In the genomic region with DNA sequence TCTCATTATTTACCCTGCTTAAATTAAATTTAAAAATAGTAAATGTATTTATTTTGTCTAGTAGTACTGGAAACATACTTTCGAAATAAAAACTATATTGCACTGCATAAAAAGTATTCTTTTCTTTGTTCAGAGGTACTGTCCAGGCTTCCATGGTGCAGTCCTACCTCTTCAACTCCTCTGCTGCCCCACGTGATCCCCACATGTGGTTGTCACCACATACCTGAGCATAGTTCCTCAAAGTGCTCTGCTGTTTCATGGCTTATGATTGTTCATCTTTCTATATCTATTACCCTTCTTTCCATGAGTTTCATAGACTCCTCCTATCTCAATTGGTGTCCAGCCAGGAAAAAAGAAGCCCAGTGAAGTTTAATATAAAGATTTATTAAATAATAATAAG, we compare ENCODE assay signal across 27 cellular contexts.
DNase-seq lines count a peak whose midpoint lies in the region; ATAC-seq, FAIRE-seq and TF ChIP-seq lines count a peak whose summit lies in the region.
"Had no signal": no experiment of that assay in that cellular context is flagged by ENCODE, and none has a peak within 500 bp of the region (broad histone marks: within the 10 kb centered on the region; RNA-seq: fewer than 3 reads in every experiment).

No MANE protein-coding gene starts in this region.

- H3K4me3 ChIP-seq in CD8-positive, alpha-beta T cell (ENCODE audit: low read depth, low read length), result no peak overlapping the region
- H3K4me3 ChIP-seq in GM12878, result no peak overlapping the region
- H3K4me3 ChIP-seq in sigmoid colon, result no peak overlapping the region
- H3K4me3 ChIP-seq: BLaER1 treated with 17β-estradiol and CSF1 and Interleukin-3, amounts not matched to agents 10 nM and 100 nM; body of pancreas; dorsolateral prefrontal cortex; gastrocnemius medialis; lung; neural progenitor cell; right atrium auricular region; testis had no signal

- TF ChIP-seq EP300 in GM12878 (IDR thresholded peaks at IDR 0.05; ENCODE audit: borderline replicate concordance in 1 of 2, control insufficient read depth in 1 of 2, low read depth in 2 of 2, low read length in 2 of 2) (no peak), sigmoid colon (IDR thresholded peaks at IDR 0.05) (no peak)

- DNase-seq in activated T-cell treated with anti-CD3 and anti-CD28 coated beads, Interleukin-2, amount 50 U/mL, for 4 hours, result no peak
- no peak for DNase-seq in activated T-cell treated with anti-CD3 and anti-CD28 coated beads, Interleukin-2, amount 50 U/mL, for 48 hours
- DNase-seq in CD8-positive, alpha-beta T cell, result no peak
- DNase-seq in T-helper 17 cell, result no peak
- no peak for DNase-seq in GM12878 (ENCODE audit: low read depth, low spot score)
- DNase-seq in sigmoid colon, result no peak
- DNase-seq: activated CD4-positive, alpha-beta T cell treated with anti-CD3 and anti-CD28 coated beads for 1 hour; body of pancreas; DND-41; dorsolateral prefrontal cortex; gastrocnemius medialis; NCI-H1048; NCI-H1694 treated with DMSO at 0.1 percent for 48 hours; NCI-H2171 treated with DMSO at 0.1 percent for 48 hours; NCI-H526; SIG-M5; stimulated activated CD4-positive, alpha-beta T cell treated with anti-CD3 and anti-CD28 coated beads, Interleukin-4, amount 100 ng/mL, for 24 hours; stimulated activated naive B cell treated with anti-CD40 and anti-IgM and Interleukin-4, amounts not matched to agents 10 μg/mL and 1 μg/mL and 100 μg/mL, for 72 hours; testis had no signal

- TF ChIP-seq POLR2A in GM12878 (IDR thresholded peaks at IDR 0.05; ENCODE audit: low read depth, low read length) (no peak), sigmoid colon (IDR thresholded peaks at IDR 0.05) (no peak)

- H3K9me3 Mint-ChIP-seq in activated T-cell treated with anti-CD3 and anti-CD28 coated beads, Interleukin-2, amount 50 U/mL, for 4 hours, result no peaks in the 10 kb centered on the region
- no peaks in the 10 kb centered on the region for H3K9me3 Mint-ChIP-seq in CD8-positive, alpha-beta T cell
- H3K9me3 Mint-ChIP-seq in stimulated activated memory B cell treated with anti-CD40 and anti-IgM and Interleukin-4, amounts not matched to agents 10 μg/mL and 1 μg/mL and 100 μg/mL, for 72 hours, result no peaks in the 10 kb centered on the region
- H3K9me3 Mint-ChIP-seq: neural progenitor cell; stimulated activated naive B cell treated with anti-CD40 and anti-IgM and Interleukin-4, amounts not matched to agents 10 μg/mL and 1 μg/mL and 100 μg/mL, for 72 hours had no signal

- SMC1A ChIA-PET in GM12878 (lab: Charles Lee; ENCODE audit: uncharacterized antibody, unreplicated experiment), result interaction anchor here (1.4 kb wide), 1 partner anchor 13 kb away, joined by 5 read pairs; no protein-coding TSS in a partner anchor

- no peaks in the 10 kb centered on the region for H3K36me3 Mint-ChIP-seq in activated T-cell treated with anti-CD3 and anti-CD28 coated beads, Interleukin-2, amount 50 U/mL, for 4 hours (ENCODE audit: insufficient read depth)
- no peaks in the 10 kb centered on the region for H3K36me3 Mint-ChIP-seq in CD8-positive, alpha-beta T cell
- peaks cover 3% of the 10 kb centered on the region for H3K36me3 Mint-ChIP-seq in T-helper 17 cell (ENCODE audit: low read depth)
- no peaks in the 10 kb centered on the region for H3K36me3 Mint-ChIP-seq in stimulated activated memory B cell treated with anti-CD40 and anti-IgM and Interleukin-4, amounts not matched to agents 10 μg/mL and 1 μg/mL and 100 μg/mL, for 72 hours
- H3K36me3 Mint-ChIP-seq: neural progenitor cell; stimulated activated naive B cell treated with anti-CD40 and anti-IgM and Interleukin-4, amounts not matched to agents 10 μg/mL and 1 μg/mL and 100 μg/mL, for 72 hours had no signal

- intact Hi-C loops in CD8-positive, alpha-beta T cell (cut with DNase I, micrococcal nuclease), result loop anchor here in 1 of 2 experiments (5.0 to 10.0 kb wide), 2 partner anchors 566 to 864 kb away; no protein-coding TSS in a partner anchor
- intact Hi-C loops in GM12878 (cut with micrococcal nuclease; ENCODE audit: unreplicated experiment), result no loop called here
- intact Hi-C loops in sigmoid colon (cut with DNase I), result no loop called here

- H3K4me2 ChIP-seq in GM12878 (ENCODE audit: control insufficient read depth, insufficient read depth), result no peak overlapping the region
- H3K4me2 ChIP-seq: BLaER1 treated with 17β-estradiol and CSF1 and Interleukin-3, amounts not matched to agents 10 nM and 100 nM; neural progenitor cell had no signal

- POLR2A ChIA-PET in CD8-positive, alpha-beta T cell (lab: Charles Lee), result interaction anchor here (1.5 to 1.7 kb wide), 2 partner anchors 13 to 565 kb away, joined by 5 to 7 read pairs; no protein-coding TSS in a partner anchor
- POLR2A ChIA-PET in GM12878 (lab: Charles Lee), result no interaction called here

- RAD21 ChIA-PET in GM12878 (lab: Charles Lee; ENCODE audit: unreplicated experiment), result no interaction called here

- in situ Hi-C loops in GM12878 (cut with MboI), result no loop called here

- no TSS peak for BruUV-seq in GM12878 (replicated peaks; lab: Mats Ljungman, UMichigan)

- H3K9ac ChIP-seq in GM12878 (ENCODE audit: control insufficient read depth, insufficient read depth, low read length), result no peak overlapping the region
- H3K9ac ChIP-seq: BLaER1 treated with 17β-estradiol and CSF1 and Interleukin-3, amounts not matched to agents 10 nM and 100 nM; neural progenitor cell had no signal

- peak overlapping the region; percentile 45 for H3K4me3 Mint-ChIP-seq in activated T-cell treated with anti-CD3 and anti-CD28 coated beads, Interleukin-2, amount 50 U/mL, for 4 hours
- peak overlapping the region; percentile 44 for H3K4me3 Mint-ChIP-seq in CD8-positive, alpha-beta T cell
- H3K4me3 Mint-ChIP-seq in T-helper 17 cell, result peak overlapping the region; percentile 56
- no peak overlapping the region for H3K4me3 Mint-ChIP-seq in stimulated activated memory B cell treated with anti-CD40 and anti-IgM and Interleukin-4, amounts not matched to agents 10 μg/mL and 1 μg/mL and 100 μg/mL, for 72 hours
- H3K4me3 Mint-ChIP-seq: neural progenitor cell; stimulated activated naive B cell treated with anti-CD40 and anti-IgM and Interleukin-4, amounts not matched to agents 10 μg/mL and 1 μg/mL and 100 μg/mL, for 72 hours had no signal

- no peak for TF ChIP-seq RAD21 in GM12878 (IDR thresholded peaks at IDR 0.05; ENCODE audit: insufficient read depth, low read depth, low read length)

- no peak overlapping the region for H2AFZ ChIP-seq in GM12878 (ENCODE audit: control insufficient read depth, low read depth, low read length)

- H3K27ac ChIP-seq in CD8-positive, alpha-beta T cell (ENCODE audit: low read depth, low read length), result no peak overlapping the region
- H3K27ac ChIP-seq in GM12878 (ENCODE audit: control insufficient read depth, insufficient read depth), result no peak overlapping the region
- H3K27ac ChIP-seq in sigmoid colon, result no peak overlapping the region
- H3K27ac ChIP-seq: BLaER1 treated with 17β-estradiol and CSF1 and Interleukin-3, amounts not matched to agents 10 nM and 100 nM; body of pancreas; dorsolateral prefrontal cortex; gastrocnemius medialis; neural progenitor cell; right atrium auricular region; testis had no signal

- H4K20me1 ChIP-seq in GM12878 (ENCODE audit: control insufficient read depth, insufficient read depth), result no peaks in the 10 kb centered on the region
- H4K20me1 ChIP-seq: BLaER1 treated with 17β-estradiol and CSF1 and Interleukin-3, amounts not matched to agents 10 nM and 100 nM had no signal

- peaks cover 10% of the 10 kb centered on the region for H3K4me1 ChIP-seq in CD8-positive, alpha-beta T cell (ENCODE audit: insufficient read depth, low read length)
- H3K4me1 ChIP-seq in GM12878 (ENCODE audit: control insufficient read depth, insufficient read depth, low read length), result no peaks in the 10 kb centered on the region
- H3K4me1 ChIP-seq in sigmoid colon, result no peaks in the 10 kb centered on the region
- H3K4me1 ChIP-seq: BLaER1 treated with 17β-estradiol and CSF1 and Interleukin-3, amounts not matched to agents 10 nM and 100 nM; body of pancreas; gastrocnemius medialis; neural progenitor cell; right atrium auricular region; testis had no signal

- ATAC-seq in activated T-cell treated with anti-CD3 and anti-CD28 coated beads, Interleukin-2, amount 50 U/mL, for 4 hours, result no peak
- no peak for ATAC-seq in CD8-positive, alpha-beta T cell
- ATAC-seq in T-helper 17 cell (peak; percentile 54), GM12878 (0 out of 3 replicates have a peak, but pooled peaks have one; percentile 29), HG02623 (IDR thresholded peaks at IDR 0.05; ENCODE audit: unreplicated experiment) (no peak)
- no peak for ATAC-seq in stimulated activated memory B cell treated with anti-CD40 and anti-IgM and Interleukin-4, amounts not matched to agents 10 μg/mL and 1 μg/mL and 100 μg/mL, for 72 hours
- ATAC-seq: body of pancreas; gastrocnemius medialis; stimulated activated naive B cell treated with anti-CD40 and anti-IgM and Interleukin-4, amounts not matched to agents 10 μg/mL and 1 μg/mL and 100 μg/mL, for 72 hours had no signal

- H3K79me2 ChIP-seq in GM12878 (ENCODE audit: control insufficient read depth, insufficient read depth, low read length), result no peaks in the 10 kb centered on the region

- no peaks in the 10 kb centered on the region for H3K27me3 ChIP-seq in CD8-positive, alpha-beta T cell (ENCODE audit: insufficient read depth, low read length)
- H3K27me3 ChIP-seq in GM12878 (replicated peaks in 1 of 2; ENCODE audit: control insufficient read depth in 2 of 2, insufficient read depth in 2 of 2, low read length in 1 of 2) (no peaks in the 10 kb centered on the region), sigmoid colon (no peaks in the 10 kb centered on the region)
- H3K27me3 ChIP-seq: BLaER1 treated with 17β-estradiol and CSF1 and Interleukin-3, amounts not matched to agents 10 nM and 100 nM; body of pancreas; gastrocnemius medialis; right atrium auricular region; testis had no signal

- CTCF ChIA-PET in CD8-positive, alpha-beta T cell (lab: Charles Lee), result interaction anchor here (1.1 to 5.6 kb wide), 12 partner anchors 9 to 822 kb away, joined by 3 to 36 read pairs (median 6); no protein-coding TSS in a partner anchor
- CTCF ChIA-PET in GM12878 (lab: Yijun Ruan, JAX), result interaction anchor here (0.7 to 6.0 kb wide), 8 partner anchors 8 to 78 kb away, joined by 3 to 55 read pairs (median 7); no protein-coding TSS in a partner anchor

- no peak for FAIRE-seq in GM12878 (lab: Jason Lieb, UNC)
- FAIRE-seq: H54, RCC 7860 had no signal

- H3K4me1 Mint-ChIP-seq in activated T-cell treated with anti-CD3 and anti-CD28 coated beads, Interleukin-2, amount 50 U/mL, for 4 hours (ENCODE audit: low read depth), result peaks cover 24% of the 10 kb centered on the region
- peaks cover 21% of the 10 kb centered on the region for H3K4me1 Mint-ChIP-seq in CD8-positive, alpha-beta T cell (ENCODE audit: low read depth)
- H3K4me1 Mint-ChIP-seq in T-helper 17 cell, result peaks cover 8% of the 10 kb centered on the region
- H3K4me1 Mint-ChIP-seq in stimulated activated memory B cell treated with anti-CD40 and anti-IgM and Interleukin-4, amounts not matched to agents 10 μg/mL and 1 μg/mL and 100 μg/mL, for 72 hours, result no peaks in the 10 kb centered on the region
- H3K4me1 Mint-ChIP-seq: neural progenitor cell; stimulated activated naive B cell treated with anti-CD40 and anti-IgM and Interleukin-4, amounts not matched to agents 10 μg/mL and 1 μg/mL and 100 μg/mL, for 72 hours had no signal

- H3K9me3 ChIP-seq in CD8-positive, alpha-beta T cell (ENCODE audit: low read length), result no peaks in the 10 kb centered on the region
- no peaks in the 10 kb centered on the region for H3K9me3 ChIP-seq in T-helper 17 cell (ENCODE audit: control insufficient read depth, low read length, poor library complexity, severe bottlenecking)
- no peaks in the 10 kb centered on the region for H3K9me3 ChIP-seq in GM12878 (replicated peaks; ENCODE audit: control insufficient read depth, insufficient read depth, low read length)
- H3K9me3 ChIP-seq in sigmoid colon, result no peaks in the 10 kb centered on the region
- H3K9me3 ChIP-seq: BLaER1 treated with 17β-estradiol and CSF1 and Interleukin-3, amounts not matched to agents 10 nM and 100 nM; body of pancreas; gastrocnemius medialis; right atrium auricular region; testis had no signal

- H3K27ac Mint-ChIP-seq in CD8-positive, alpha-beta T cell, result peak overlapping the region; percentile 30
- no peak overlapping the region for H3K27ac Mint-ChIP-seq in T-helper 17 cell
- H3K27ac Mint-ChIP-seq in stimulated activated memory B cell treated with anti-CD40 and anti-IgM and Interleukin-4, amounts not matched to agents 10 μg/mL and 1 μg/mL and 100 μg/mL, for 72 hours, result no peak overlapping the region
- H3K27ac Mint-ChIP-seq: neural progenitor cell; stimulated activated naive B cell treated with anti-CD40 and anti-IgM and Interleukin-4, amounts not matched to agents 10 μg/mL and 1 μg/mL and 100 μg/mL, for 72 hours had no signal

- no peak for TF ChIP-seq CTCF in CD8-positive, alpha-beta T cell (IDR thresholded peaks at IDR 0.05)
- TF ChIP-seq CTCF in GM12878 (IDR thresholded peaks at IDR 0.05 in 2 of 3, conservative IDR thresholded peaks at IDR 0.05 in 1 of 3; ENCODE audit: control insufficient read depth in 2 of 3, extremely low read depth in 1 of 3, insufficient read depth in 1 of 3, low read depth in 3 of 3, low read length in 3 of 3), result no peak
- TF ChIP-seq CTCF in sigmoid colon (IDR thresholded peaks at IDR 0.05), result no peak

- H3K27me3 Mint-ChIP-seq in activated T-cell treated with anti-CD3 and anti-CD28 coated beads, Interleukin-2, amount 50 U/mL, for 4 hours (ENCODE audit: low read depth), result peaks cover 9% of the 10 kb centered on the region
- no peaks in the 10 kb centered on the region for H3K27me3 Mint-ChIP-seq in CD8-positive, alpha-beta T cell (ENCODE audit: low read depth)
- peaks cover 7% of the 10 kb centered on the region for H3K27me3 Mint-ChIP-seq in T-helper 17 cell
- H3K27me3 Mint-ChIP-seq in stimulated activated memory B cell treated with anti-CD40 and anti-IgM and Interleukin-4, amounts not matched to agents 10 μg/mL and 1 μg/mL and 100 μg/mL, for 72 hours, result peaks cover 54% of the 10 kb centered on the region

- WGBS in GM12878 (ENCODE audit: insufficient coverage, insufficient replicate concordance, low lambda C conversion rate, missing lambda C conversion rate), result 5% methylated on average over 2 of the region's 2 CpGs
- 46 to 65% methylated on average over 2 of the region's 2 CpGs for WGBS in sigmoid colon, 2 donors

- H3K36me3 ChIP-seq in CD8-positive, alpha-beta T cell (ENCODE audit: insufficient read depth, low read length), result no peaks in the 10 kb centered on the region
- H3K36me3 ChIP-seq in GM12878 (ENCODE audit: control insufficient read depth in 2 of 2, insufficient read depth in 2 of 2, low read length in 1 of 2), result no peaks in the 10 kb centered on the region
- no peaks in the 10 kb centered on the region for H3K36me3 ChIP-seq in sigmoid colon
- H3K36me3 ChIP-seq: BLaER1 treated with 17β-estradiol and CSF1 and Interleukin-3, amounts not matched to agents 10 nM and 100 nM; gastrocnemius medialis; neural progenitor cell; right atrium auricular region had no signal

Comparison
In these comparisons a context has a peak if more than half of its experiments do, and no peak if none do; other contexts are left out.
1. ATAC-seq: peak in T-helper 17 cell (single experiment) and GM12878 (single experiment); none in activated T-cell treated with anti-CD3 and anti-CD28 coated beads, Interleukin-2, amount 50 U/mL, for 4 hours (0 of 2), CD8-positive, alpha-beta T cell (single experiment), HG02623 (single experiment) and stimulated activated memory B cell treated with anti-CD40 and anti-IgM and Interleukin-4, amounts not matched to agents 10 μg/mL and 1 μg/mL and 100 μg/mL, for 72 hours (single experiment).